In genomic region chr9:77766587-77766986, GRCh38 we compare ENCODE assay signal across 21 cellular contexts.
"Had no signal": no experiment of that assay in that cellular context is flagged by ENCODE, and none has a peak within 500 bp of the region (broad histone marks: within the 10 kb centered on the region; RNA-seq: fewer than 3 reads in every experiment).

No MANE protein-coding gene starts in this region.

- H3K4me1 Mint-ChIP-seq: naive B cell; stimulated activated naive B cell treated with anti-CD40 and anti-IgM and Interleukin-4, amounts not matched to agents 10 μg/mL and 1 μg/mL and 100 μg/mL, for 72 hours had no signal

- DNase-seq: effector memory CD8-positive, alpha-beta T cell; gastrocnemius medialis; glutamatergic neuron; islet precursor cell; left ventricle myocardium inferior; mesenchymal stem cell; midbrain; naive B cell; nephron progenitor cell; spleen; stimulated activated CD4-positive, alpha-beta T cell treated with anti-CD3 and anti-CD28 coated beads, Interleukin-15, amount 100 ng/mL, for 24 hours; stimulated activated CD4-positive, alpha-beta T cell treated with anti-CD3 and anti-CD28 coated beads, Interleukin-1b, Interleukin-23, amount 100 ng/mL, for 48 hours; stimulated activated CD4-positive, alpha-beta T cell treated with anti-CD3 and anti-CD28 coated beads, Interleukin-4, amount 100 ng/mL, for 4 hours; stimulated activated naive B cell treated with anti-CD40 and anti-IgM and Interleukin-4, amounts not matched to agents 10 μg/mL and 1 μg/mL and 100 μg/mL, for 72 hours; stimulated activated naive CD8-positive, alpha-beta T cell treated with anti-CD3 and anti-CD28 coated beads, Interleukin-15, amount 100 ng/mL, for 72 hours; trophoblast cell had no signal

- H3K27ac ChIP-seq: epithelial cell of prostate, esophagus muscularis mucosa, gastrocnemius medialis, parathyroid adenoma, spleen had no signal

- H3K27me3 Mint-ChIP-seq: effector memory CD8-positive, alpha-beta T cell; stimulated activated naive B cell treated with anti-CD40 and anti-IgM and Interleukin-4, amounts not matched to agents 10 μg/mL and 1 μg/mL and 100 μg/mL, for 72 hours; stimulated activated naive CD8-positive, alpha-beta T cell treated with anti-CD3 and anti-CD28 coated beads, Interleukin-15, amount 100 ng/mL, for 72 hours had no signal

- H2AFZ ChIP-seq: parathyroid adenoma had no signal

- H3K79me2 ChIP-seq: parathyroid adenoma had no signal

- H3K27ac Mint-ChIP-seq: effector memory CD8-positive, alpha-beta T cell; naive B cell; nephron progenitor cell; stimulated activated naive B cell treated with anti-CD40 and anti-IgM and Interleukin-4, amounts not matched to agents 10 μg/mL and 1 μg/mL and 100 μg/mL, for 72 hours; stimulated activated naive CD8-positive, alpha-beta T cell treated with anti-CD3 and anti-CD28 coated beads, Interleukin-15, amount 100 ng/mL, for 72 hours had no signal

- H3K4me3 ChIP-seq: esophagus muscularis mucosa, gastrocnemius medialis, left ventricle myocardium inferior, lung, spleen had no signal

- H3K36me3 Mint-ChIP-seq: naive B cell; stimulated activated naive B cell treated with anti-CD40 and anti-IgM and Interleukin-4, amounts not matched to agents 10 μg/mL and 1 μg/mL and 100 μg/mL, for 72 hours had no signal

- H3K9ac ChIP-seq: parathyroid adenoma had no signal

- ATAC-seq: effector memory CD8-positive, alpha-beta T cell; gastrocnemius medialis; sciatic nerve; stimulated activated naive B cell treated with anti-CD40 and anti-IgM and Interleukin-4, amounts not matched to agents 10 μg/mL and 1 μg/mL and 100 μg/mL, for 72 hours had no signal

- H3K27me3 ChIP-seq: esophagus muscularis mucosa, gastrocnemius medialis, spleen had no signal

- H3K36me3 ChIP-seq: esophagus muscularis mucosa, gastrocnemius medialis, left ventricle myocardium inferior, spleen had no signal

- H3K4me3 Mint-ChIP-seq: effector memory CD8-positive, alpha-beta T cell; naive B cell; nephron progenitor cell; stimulated activated naive B cell treated with anti-CD40 and anti-IgM and Interleukin-4, amounts not matched to agents 10 μg/mL and 1 μg/mL and 100 μg/mL, for 72 hours; stimulated activated naive CD8-positive, alpha-beta T cell treated with anti-CD3 and anti-CD28 coated beads, Interleukin-15, amount 100 ng/mL, for 72 hours had no signal

- H3K9me3 Mint-ChIP-seq: effector memory CD8-positive, alpha-beta T cell; stimulated activated naive B cell treated with anti-CD40 and anti-IgM and Interleukin-4, amounts not matched to agents 10 μg/mL and 1 μg/mL and 100 μg/mL, for 72 hours; stimulated activated naive CD8-positive, alpha-beta T cell treated with anti-CD3 and anti-CD28 coated beads, Interleukin-15, amount 100 ng/mL, for 72 hours had no signal

- H3K9me3 ChIP-seq: esophagus muscularis mucosa, gastrocnemius medialis, spleen had no signal

- H3K4me1 ChIP-seq: gastrocnemius medialis, parathyroid adenoma had no signal
